Comparison of ENCODE assay signal across 16 cellular contexts in genomic region chr16:58491-59439, GRCh38. TPM values are rescaled to one million over a fixed set of nuclear protein-coding genes. Genes with fewer than 3 reads are reported as not detected.
DNase-seq lines count a peak whose midpoint lies in the region; ATAC-seq, FAIRE-seq and TF ChIP-seq lines count a peak whose summit lies in the region.
"Had no signal": no experiment of that assay in that cellular context is flagged by ENCODE, and none has a peak within 500 bp of the region (broad histone marks: within the 10 kb centered on the region; RNA-seq: fewer than 3 reads in every experiment).

No MANE protein-coding gene starts in this region.

- peaks cover 56% of the 10 kb centered on the region for H3K36me3 ChIP-seq in bronchial epithelial cell (ENCODE audit: control insufficient read depth, insufficient read depth, low read length)

- no peaks in the 10 kb centered on the region for H3K4me1 ChIP-seq in right cardiac atrium (ENCODE audit: control insufficient read depth, insufficient read depth, low read length)

- CTCF ChIA-PET in Calu3 (lab: Charles Lee): interaction anchor here (0.6 kb wide), 1 partner anchor 11 kb away, joined by 3 read pairs; no protein-coding TSS in a partner anchor

- H3K4me1 Mint-ChIP-seq in nephron progenitor cell: peaks cover 21% of the 10 kb centered on the region
- H3K4me1 Mint-ChIP-seq in Calu3 (ENCODE audit: low read depth, unreplicated experiment): no peaks in the 10 kb centered on the region

- TF ChIP-seq CTCF in bronchial epithelial cell (IDR thresholded peaks at IDR 0.05; ENCODE audit: insufficient read depth, low read length, severe bottlenecking) (no peak), nephron progenitor cell (IDR thresholded peaks at IDR 0.05) (no peak), Calu3 (IDR thresholded peaks at IDR 0.05; ENCODE audit: unreplicated experiment) (no peak), dorsolateral prefrontal cortex (IDR thresholded peaks at IDR 0.05 in 54 of 56, conservative IDR thresholded peaks at IDR 0.05 in 2 of 56; ENCODE audit: low read depth in 1 of 56, partially characterized antibody in 56 of 56) (no peak)

- peak overlapping the region; percentile 70 for H3K27ac Mint-ChIP-seq in nephron progenitor cell
- no peak overlapping the region for H3K27ac Mint-ChIP-seq in Calu3 (ENCODE audit: unreplicated experiment)

- H3K27me3 ChIP-seq in right cardiac atrium (ENCODE audit: control insufficient read depth, insufficient read depth) (no peaks in the 10 kb centered on the region), bronchial epithelial cell (ENCODE audit: control insufficient read depth, insufficient read depth, low read length) (no peaks in the 10 kb centered on the region), dorsolateral prefrontal cortex (no peaks in the 10 kb centered on the region)

- H3K9me3 ChIP-seq in right cardiac atrium (ENCODE audit: control insufficient read depth, low read length): no peaks in the 10 kb centered on the region

- intact Hi-C loops in left ventricle myocardium superior (cut with micrococcal nuclease): no loop called here
- intact Hi-C loops in right cardiac atrium (cut with DNase I): no loop called here
- intact Hi-C loops in Calu3 (cut with micrococcal nuclease; ENCODE audit: unreplicated experiment): no loop called here
- intact Hi-C loops in dorsolateral prefrontal cortex (cut with DNase I): no loop called here

- H3K4me3 ChIP-seq in right cardiac atrium (ENCODE audit: low read length): no peak overlapping the region
- no peak overlapping the region for H3K4me3 ChIP-seq in bronchial epithelial cell (ENCODE audit: low read depth, low read length)
- H3K4me3 ChIP-seq in dorsolateral prefrontal cortex: no peak overlapping the region

- H3K4me3 Mint-ChIP-seq in nephron progenitor cell (no peak overlapping the region), Calu3 (ENCODE audit: low read depth, unreplicated experiment) (no peak overlapping the region)
- H3K4me3 Mint-ChIP-seq: CD14-positive monocyte had no signal

- WGBS in right cardiac atrium: 87% methylated on average over 29 of the region's 29 CpGs

- H3K9me3 Mint-ChIP-seq in nephron progenitor cell: no peaks in the 10 kb centered on the region
- no peaks in the 10 kb centered on the region for H3K9me3 Mint-ChIP-seq in Calu3 (ENCODE audit: low read depth, unreplicated experiment)
- H3K9me3 Mint-ChIP-seq: CD14-positive monocyte had no signal

- no peak for ATAC-seq in left ventricle myocardium superior
- no peak for ATAC-seq in right cardiac atrium
- ATAC-seq in HG03039 (IDR thresholded peaks at IDR 0.05; ENCODE audit: unreplicated experiment): no peak

- FAIRE-seq in bronchial epithelial cell (lab: Jason Lieb, UNC): peak; percentile 81
- FAIRE-seq: HTR-8/SVneo had no signal

- H3K27ac ChIP-seq in right cardiac atrium (ENCODE audit: low read length): no peak overlapping the region
- H3K27ac ChIP-seq in dorsolateral prefrontal cortex: no peak overlapping the region
- H3K27ac ChIP-seq: HL-60 had no signal

- BruUV-seq in Calu3 (replicated peaks; lab: Mats Ljungman, UMichigan): no TSS peak

- H3K27me3 Mint-ChIP-seq in nephron progenitor cell (ENCODE audit: low read depth, poor library complexity) (no peaks in the 10 kb centered on the region), Calu3 (ENCODE audit: unreplicated experiment) (no peaks in the 10 kb centered on the region)

- peaks cover 27% of the 10 kb centered on the region for H3K36me3 Mint-ChIP-seq in nephron progenitor cell (ENCODE audit: low read depth)
- peaks cover 41% of the 10 kb centered on the region for H3K36me3 Mint-ChIP-seq in Calu3 (ENCODE audit: insufficient read depth, unreplicated experiment)

- peak; percentile 23 for DNase-seq in left ventricle myocardium superior
- DNase-seq in right cardiac atrium: no peak
- DNase-seq in bronchial epithelial cell (ENCODE audit: low read depth): no peak
- no peak for DNase-seq in nephron progenitor cell
- no peak for DNase-seq in Calu3
- no peak for DNase-seq in dorsolateral prefrontal cortex
- DNase-seq: DMS153, HCEC 1CT, NCI-H1417, NCI-H187 treated with DMSO at 0.1 percent for 48 hours, NCI-H446, RPMI8226 had no signal

RNA-seq across cellular contexts. Expression of gene SNRNP25, which starts 5.1 kb away (rescaled TPM):
- 72.8 TPM for total RNA-seq in left ventricle myocardium superior
- total RNA-seq in right cardiac atrium: 10 to 100 TPM; 54.8 to 71.4 (median 62.3) TPM
- 108 TPM for polyA plus RNA-seq in right cardiac atrium
- 9.0 and 14.1 TPM in 2 replicates for total RNA-seq in bronchial epithelial cell
- total RNA-seq in Calu3 (2022): 37.8 and 38.7 TPM in 2 replicates
- 10 to 100 TPM; 25.7 to 84.8 (median 55.9) TPM for total RNA-seq in dorsolateral prefrontal cortex

RNA-seq across cellular contexts. Expression of gene POLR3K, which starts 5.4 kb away (rescaled TPM):
- total RNA-seq in left ventricle myocardium superior (12.9 TPM), right cardiac atrium (10 to 100 TPM in 3 of 4 donors, 1 to 10 TPM in 1; 9.8 to 13.4 (median 11.6) TPM), bronchial epithelial cell (4.7 and 5.8 TPM in 2 replicates), Calu3 (2022) (27.4 and 29.1 TPM in 2 replicates), dorsolateral prefrontal cortex (10 to 100 TPM in 118 of 120 experiments, 1 to 10 TPM in 2; 8.3 to 24.2 (median 16.1) TPM)
- 11.2 TPM for polyA plus RNA-seq in right cardiac atrium

RNA-seq across cellular contexts. Expression of gene RHBDF1, which starts 13.7 kb away (rescaled TPM):
- total RNA-seq in left ventricle myocardium superior: 20.0 TPM
- total RNA-seq in right cardiac atrium: 10 to 100 TPM; 20.4 to 26.7 (median 24.2) TPM
- 29.6 TPM for polyA plus RNA-seq in right cardiac atrium
- 10.3 and 20.6 TPM in 2 replicates for total RNA-seq in bronchial epithelial cell
- total RNA-seq in Calu3 (2022): 47.3 and 60.2 TPM in 2 replicates
- total RNA-seq in dorsolateral prefrontal cortex: 10 to 100 TPM in 97 of 120 experiments, 1 to 10 TPM in 23; 4.6 to 37.2 (median 13.1) TPM
- polyA plus RNA-seq: CD14-positive monocyte had no signal

RNA-seq across cellular contexts. Expression of gene MPG, which starts 19.3 kb away (rescaled TPM):
- 31.2 TPM for total RNA-seq in left ventricle myocardium superior
- total RNA-seq in right cardiac atrium: 10 to 100 TPM; 31.8 to 39.3 (median 37.9) TPM
- polyA plus RNA-seq in right cardiac atrium: 56.8 TPM
- total RNA-seq in bronchial epithelial cell: 91.1 and 107 TPM in 2 replicates
- 40.1 and 45.6 TPM in 2 replicates for total RNA-seq in Calu3 (2022)
- 10 to 100 TPM; 20.2 to 47.6 (median 32.5) TPM for total RNA-seq in dorsolateral prefrontal cortex
